Comparison of ENCODE assay signal across 14 cellular contexts in the genomic region with DNA sequence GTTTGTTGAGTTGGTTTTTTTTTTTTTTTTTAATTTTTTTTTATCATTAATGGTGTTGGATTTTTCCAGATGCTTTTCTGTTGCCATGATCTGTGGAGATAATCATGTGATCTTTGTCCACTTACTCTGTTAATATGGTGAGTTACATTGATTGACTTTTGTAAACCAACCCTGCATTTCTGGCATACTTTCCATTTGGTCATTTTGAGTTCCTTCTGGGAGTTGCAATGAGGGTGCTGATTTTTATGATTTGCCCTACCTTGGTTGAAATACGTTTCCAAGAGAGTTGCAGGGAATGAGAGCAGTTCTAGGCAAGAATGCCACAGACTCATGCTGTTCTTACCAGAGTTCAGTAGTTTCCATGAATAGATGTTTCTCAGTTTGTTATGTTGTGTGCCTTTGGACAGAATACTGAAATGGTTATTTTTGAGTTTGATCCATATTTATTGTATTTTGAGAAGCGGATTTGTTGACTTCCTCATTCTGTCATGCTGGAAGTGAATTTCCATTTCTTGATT.
DNase-seq lines count a peak whose midpoint lies in the region; ATAC-seq, FAIRE-seq and TF ChIP-seq lines count a peak whose summit lies in the region.
"Had no signal": no experiment of that assay in that cellular context is flagged by ENCODE, and none has a peak within 500 bp of the region (broad histone marks: within the 10 kb centered on the region; RNA-seq: fewer than 3 reads in every experiment).

No MANE protein-coding gene starts in this region.

- TF ChIP-seq POLR2A in H54 (IDR thresholded peaks at IDR 0.05; ENCODE audit: low read depth, low read length) = no peak

- no peak for DNase-seq in H54 (ENCODE audit: insufficient read length, low spot score)
- peak; percentile 6 for DNase-seq in iris pigment epithelial cell (ENCODE audit: low read depth)
- DNase-seq in stimulated activated CD4-positive, alpha-beta T cell treated with anti-CD3 and anti-CD28 coated beads, Interleukin-15, amount 100 ng/mL, for 24 hours = no peak
- DNase-seq in activated CD8-positive, alpha-beta memory T cell treated with anti-CD3 and anti-CD28 coated beads, Interleukin-2, amount 50 U/mL, for 4 hours = no peak
- DNase-seq: BE2C; CD8-positive, alpha-beta T cell; COR-L47; DND-41; GF-D8; GM23248; H7 had no signal

- TF ChIP-seq RAD21 in Ishikawa (IDR thresholded peaks at IDR 0.05; ENCODE audit: low read depth) = no peak

- no peak for ATAC-seq in HG03439 (IDR thresholded peaks at IDR 0.05; ENCODE audit: unreplicated experiment)
- ATAC-seq: A549; CD8-positive, alpha-beta T cell had no signal

- FAIRE-seq in H54 (lab: Jason Lieb, UNC) = peak; percentile 52
- FAIRE-seq: A549 had no signal

- TF ChIP-seq EP300 in Ishikawa (IDR thresholded peaks at IDR 0.05; ENCODE audit: borderline replicate concordance) = no peak

TF ChIP-seq in Ishikawa, 13 proteins besides CTCF, POLR2A, EP300 and RAD21:
- TF ChIP-seq EGR1 (IDR thresholded peaks at IDR 0.05) (no peak), CREB1 (IDR thresholded peaks at IDR 0.05; ENCODE audit: low read depth) (no peak), TEAD4 (IDR thresholded peaks at IDR 0.05) (0 out of 2 replicates have a peak, but pooled peaks have one; percentile 6)
TF ChIP-seq in Ishikawa: peak in this region for 1.
